ENCODE assay signal across 9 cellular contexts in genomic region chr2:96344011-96344410, GRCh38. TPM values are rescaled to one million over a fixed set of nuclear protein-coding genes. Genes with fewer than 3 reads are reported as not detected.
DNase-seq lines count a peak whose midpoint lies in the region; ATAC-seq, FAIRE-seq and TF ChIP-seq lines count a peak whose summit lies in the region.
"Had no signal": no experiment of that assay in that cellular context is flagged by ENCODE, and none has a peak within 500 bp of the region (broad histone marks: within the 10 kb centered on the region; RNA-seq: fewer than 3 reads in every experiment).

No MANE protein-coding gene starts in this region.

- no peak overlapping the region for H3K4me3 ChIP-seq in mucosa of descending colon
- H3K4me3 ChIP-seq in right cardiac atrium (ENCODE audit: low read length): no peak overlapping the region
- H3K4me3 ChIP-seq: thoracic aorta had no signal

- 86% methylated on average over 5 of the region's 5 CpGs for WGBS in right cardiac atrium

- no peaks in the 10 kb centered on the region for H3K36me3 ChIP-seq in mucosa of descending colon (ENCODE audit: low read depth)
- H3K36me3 ChIP-seq: thoracic aorta had no signal

- peak; percentile 85 for ATAC-seq in GM18867 (IDR thresholded peaks at IDR 0.05; ENCODE audit: unreplicated experiment)
- peak; percentile 86 for ATAC-seq in HG02798 (IDR thresholded peaks at IDR 0.05; ENCODE audit: poor library complexity, unreplicated experiment)
- peak; percentile 86 for ATAC-seq in mucosa of descending colon
- no peak for ATAC-seq in right cardiac atrium

- FAIRE-seq in RCC 7860 (lab: Jason Lieb, UNC): no peak

- no peak overlapping the region for H3K27ac Mint-ChIP-seq in progenitor cell of endocrine pancreas

- peaks cover 15% of the 10 kb centered on the region for H3K36me3 Mint-ChIP-seq in progenitor cell of endocrine pancreas (ENCODE audit: insufficient read depth)

- no peaks in the 10 kb centered on the region for H3K4me1 ChIP-seq in mucosa of descending colon (ENCODE audit: low read depth)
- H3K4me1 ChIP-seq in right cardiac atrium (ENCODE audit: control insufficient read depth, insufficient read depth, low read length): no peaks in the 10 kb centered on the region

- no peak overlapping the region for H3K27ac ChIP-seq in right cardiac atrium (ENCODE audit: low read length)
- H3K27ac ChIP-seq: thoracic aorta had no signal

- H3K4me1 Mint-ChIP-seq in progenitor cell of endocrine pancreas (ENCODE audit: low read depth): peaks cover 8% of the 10 kb centered on the region

- H3K27me3 ChIP-seq in right cardiac atrium (ENCODE audit: control insufficient read depth, insufficient read depth): no peaks in the 10 kb centered on the region

- no peaks in the 10 kb centered on the region for H3K27me3 Mint-ChIP-seq in progenitor cell of endocrine pancreas

- peak; percentile 42 to 46 for DNase-seq in activated CD4-positive, alpha-beta T cell treated with anti-CD3 and anti-CD28 coated beads for 4 hours
- peak in 1 of 3 donors; percentile 42 for DNase-seq in mucosa of descending colon
- DNase-seq in RCC 7860 (ENCODE audit: low spot score): no peak
- DNase-seq in right cardiac atrium: no peak
- no peak for DNase-seq in progenitor cell of endocrine pancreas (ENCODE audit: low spot score, unreplicated experiment)
- no peak for DNase-seq in middle frontal gyrus (ENCODE audit: extremely low spot score, low spot score)

- no peak overlapping the region for H3K4me3 Mint-ChIP-seq in progenitor cell of endocrine pancreas (ENCODE audit: low read depth)

- H3K9me3 Mint-ChIP-seq in progenitor cell of endocrine pancreas (ENCODE audit: low read depth): no peaks in the 10 kb centered on the region

- intact Hi-C loops in mucosa of descending colon (cut with DNase I, micrococcal nuclease) (no loop called here), right cardiac atrium (cut with DNase I) (no loop called here)

- H3K9me3 ChIP-seq in mucosa of descending colon (no peaks in the 10 kb centered on the region), right cardiac atrium (ENCODE audit: control insufficient read depth, low read length) (no peaks in the 10 kb centered on the region)
- H3K9me3 ChIP-seq: thoracic aorta had no signal

- TF ChIP-seq CTCF in mucosa of descending colon (IDR thresholded peaks at IDR 0.05): no peak
- TF ChIP-seq CTCF in progenitor cell of endocrine pancreas (IDR thresholded peaks at IDR 0.05; ENCODE audit: unreplicated experiment): no peak

RNA-seq across cellular contexts. Expression of gene NCAPH, which starts 8.4 kb away (rescaled TPM):
- total RNA-seq in mucosa of descending colon (10 to 100 TPM in 1 of 3 donors, 1 to 10 TPM in 2; 2.8 to 13.4 (median 4.6) TPM), right cardiac atrium (1 to 10 TPM in 2 of 4 donors, under 1 TPM in 2; 0.36 to 1.1 (median 0.85) TPM), progenitor cell of endocrine pancreas (20.9 and 21.2 TPM in 2 replicates)
- 0.18 TPM for polyA plus RNA-seq in right cardiac atrium

RNA-seq across cellular contexts. Expression of gene ITPRIPL1, which starts 18.9 kb away (rescaled TPM):
- total RNA-seq in mucosa of descending colon (1 to 10 TPM in 2 of 3 donors, under 1 TPM in 1; 0.43 to 1.4 (median 1.3) TPM), right cardiac atrium (1 to 10 TPM in 1 of 4 donors, under 1 TPM in 3; 0.67 to 1.5 (median 0.75) TPM), progenitor cell of endocrine pancreas (6.1 and 6.9 TPM in 2 replicates)
- 0.50 TPM for polyA plus RNA-seq in right cardiac atrium

RNA-seq across cellular contexts. Expression of gene SNRNP200, which starts 38.7 kb away (rescaled TPM):
- total RNA-seq in mucosa of descending colon (100 to 1,000 TPM in 2 of 3 donors, 10 to 100 TPM in 1; 95.8 to 113 (median 106) TPM), right cardiac atrium (10 to 100 TPM; 57.8 to 63.8 (median 60.4) TPM), progenitor cell of endocrine pancreas (223 and 235 TPM in 2 replicates)
- polyA plus RNA-seq in right cardiac atrium: 41.1 TPM

Comparison
In these comparisons a context has a peak if more than half of its experiments do, and no peak if none do; other contexts are left out.
1. ATAC-seq: peak in GM18867 (single experiment), HG02798 (single experiment) and mucosa of descending colon (single experiment); none in right cardiac atrium (0 of 2).
2. DNase-seq: peak in activated CD4-positive, alpha-beta T cell treated with anti-CD3 and anti-CD28 coated beads for 4 hours (2 of 2); none in RCC 7860 (single experiment), right cardiac atrium (0 of 3), progenitor cell of endocrine pancreas (single experiment) and middle frontal gyrus (single experiment).